Comparison of ENCODE assay signal across 1 cellular context in the genomic region with DNA sequence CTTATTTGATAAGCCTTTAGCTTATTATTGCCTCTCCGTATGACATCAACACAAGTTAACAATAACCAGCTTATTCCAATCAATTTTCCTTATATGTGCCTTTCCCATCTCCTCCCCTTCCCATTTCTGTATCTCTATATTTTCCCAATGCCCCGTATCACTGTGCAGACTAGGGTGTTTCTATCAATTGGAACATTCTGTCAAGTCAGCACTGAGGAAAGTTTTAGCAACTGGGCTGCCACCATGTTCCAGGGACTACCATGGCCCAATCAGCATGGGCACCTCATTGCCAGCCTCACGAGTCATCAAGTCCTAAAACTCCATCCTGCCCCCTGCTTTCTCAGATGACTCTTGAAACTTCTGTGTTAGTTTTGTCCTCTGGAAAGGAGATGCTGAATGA.
TF ChIP-seq lines count a peak whose summit lies in the region.

No MANE protein-coding gene starts in this region.

TF ChIP-seq in HepG2, 621 proteins besides CTCF, POLR2A, EP300 and RAD21:
- TF ChIP-seq MAFK (conservative IDR thresholded peaks at IDR 0.05 in 1 of 2, IDR thresholded peaks at IDR 0.05 in 1 of 2; ENCODE audit: low read length in 2 of 2) (peak in 1 of 2 experiments; percentile 71; a peak in 3 of 4 replicates), MEF2D (CRISPR knock-in tag; IDR thresholded peaks at IDR 0.05) (no peak), FOXM1 (CRISPR knock-in tag; IDR thresholded peaks at IDR 0.05) (no peak), ZNF879 (CRISPR knock-in tag; IDR thresholded peaks at IDR 0.05) (no peak), IKZF1 (IDR thresholded peaks at IDR 0.05) (no peak), ZNF121 (CRISPR knock-in tag; IDR thresholded peaks at IDR 0.05) (no peak), ZNF761 (CRISPR knock-in tag; conservative IDR thresholded peaks at IDR 0.05) (no peak), MAFF (IDR thresholded peaks at IDR 0.05; ENCODE audit: low read depth, low read length) (peak; percentile 60), ELF3 (CRISPR knock-in tag; IDR thresholded peaks at IDR 0.05) (no peak)
- TF ChIP-seq, protein P1, sequence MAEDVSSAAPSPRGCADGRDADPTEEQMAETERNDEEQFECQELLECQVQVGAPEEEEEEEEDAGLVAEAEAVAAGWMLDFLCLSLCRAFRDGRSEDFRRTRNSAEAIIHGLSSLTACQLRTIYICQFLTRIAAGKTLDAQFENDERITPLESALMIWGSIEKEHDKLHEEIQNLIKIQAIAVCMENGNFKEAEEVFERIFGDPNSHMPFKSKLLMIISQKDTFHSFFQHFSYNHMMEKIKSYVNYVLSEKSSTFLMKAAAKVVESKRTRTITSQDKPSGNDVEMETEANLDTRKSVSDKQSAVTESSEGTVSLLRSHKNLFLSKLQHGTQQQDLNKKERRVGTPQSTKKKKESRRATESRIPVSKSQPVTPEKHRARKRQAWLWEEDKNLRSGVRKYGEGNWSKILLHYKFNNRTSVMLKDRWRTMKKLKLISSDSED (CRISPR knock-in tag; IDR thresholded peaks at IDR 0.05) = no peak
- TF ChIP-seq, protein P2, sequence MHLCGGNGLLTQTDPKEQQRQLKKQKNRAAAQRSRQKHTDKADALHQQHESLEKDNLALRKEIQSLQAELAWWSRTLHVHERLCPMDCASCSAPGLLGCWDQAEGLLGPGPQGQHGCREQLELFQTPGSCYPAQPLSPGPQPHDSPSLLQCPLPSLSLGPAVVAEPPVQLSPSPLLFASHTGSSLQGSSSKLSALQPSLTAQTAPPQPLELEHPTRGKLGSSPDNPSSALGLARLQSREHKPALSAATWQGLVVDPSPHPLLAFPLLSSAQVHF (CRISPR knock-in tag; IDR thresholded peaks at IDR 0.05) = no peak
TF ChIP-seq in HepG2: peak in this region for 2.
